Comparison of ENCODE assay signal across 8 cellular contexts in genomic region chr5:76601470-76601869, GRCh38. TPM values are rescaled to one million over a fixed set of nuclear protein-coding genes. Genes with fewer than 3 reads are reported as not detected.
A peak's percentile ranks its signal among the peaks of the same experiment; 100 is the strongest.
DNase-seq lines count a peak whose midpoint lies in the region; ATAC-seq, FAIRE-seq and TF ChIP-seq lines count a peak whose summit lies in the region.

No MANE protein-coding gene starts in this region.

- no peaks in the 10 kb centered on the region for H3K9me3 ChIP-seq in suprapubic skin

- TF ChIP-seq POLR2A in H54 (IDR thresholded peaks at IDR 0.05; ENCODE audit: low read depth, low read length) (no peak), suprapubic skin (IDR thresholded peaks at IDR 0.05) (no peak)

- no peak for TF ChIP-seq EP300 in suprapubic skin (IDR thresholded peaks at IDR 0.05)

- no peaks in the 10 kb centered on the region for H3K27me3 ChIP-seq in suprapubic skin

- 7% methylated on average over 3 of the region's 3 CpGs for WGBS in suprapubic skin

- peak; percentile 35 for DNase-seq in DMS 273 treated with DMSO at 0.1 percent for 48 hours (lab: John Stamatoyannopoulos, UW)
- DNase-seq in H54 (ENCODE audit: insufficient read length, low spot score) = no peak
- DNase-seq in NCI-H82 treated with DMSO at 0.1 percent for 48 hours (lab: John Stamatoyannopoulos, UW; ENCODE audit: unreplicated experiment) = peak; percentile 38
- DNase-seq in central memory CD4-positive, alpha-beta T cell = peak; percentile 36
- peak; percentile 42 for DNase-seq in kidney glomerular epithelial cell (lab: John Stamatoyannopoulos, UW)
- no peak for DNase-seq in suprapubic skin (ENCODE audit: low spot score in 2 of 2)
- DNase-seq in DMS79 (lab: John Stamatoyannopoulos, UW) = no peak

- FAIRE-seq in H54 (lab: Jason Lieb, UNC) = peak; percentile 82

- H3K27ac ChIP-seq in suprapubic skin = no peak overlapping the region

- H3K4me1 ChIP-seq in suprapubic skin = no peaks in the 10 kb centered on the region

- no peak for ATAC-seq in GM21526 (IDR thresholded peaks at IDR 0.05; ENCODE audit: low FRiP score, unreplicated experiment)

- peak; percentile 67 to 71 for TF ChIP-seq CTCF in suprapubic skin (IDR thresholded peaks at IDR 0.05)

- no peaks in the 10 kb centered on the region for H3K36me3 ChIP-seq in suprapubic skin

- no peak overlapping the region for H3K4me3 ChIP-seq in suprapubic skin

RNA-seq across cellular contexts. Expression of gene F2RL2, which starts 21.7 kb away (rescaled TPM):
- total RNA-seq in suprapubic skin = 1 to 10 TPM in 2 of 4 donors, under 1 TPM in 2; 0.79 to 1.9 (median 1.0) TPM

Comparison
In these comparisons a context has a peak if more than half of its experiments do, and no peak if none do; other contexts are left out.
1. DNase-seq: peak in DMS 273 treated with DMSO at 0.1 percent for 48 hours (single experiment), NCI-H82 treated with DMSO at 0.1 percent for 48 hours (single experiment), central memory CD4-positive, alpha-beta T cell (single experiment) and kidney glomerular epithelial cell (single experiment); none in H54 (single experiment), suprapubic skin (0 of 2) and DMS79 (single experiment).